In genomic region chr9:34560574-34561229, GRCh38 we compare ENCODE assay signal across 1 cellular context.
TF ChIP-seq lines count a peak whose summit lies in the region.

No MANE protein-coding gene starts in this region.

TF ChIP-seq in HepG2, 621 proteins besides CTCF, POLR2A, EP300 and RAD21:
- TF ChIP-seq ONECUT2 (CRISPR knock-in tag; IDR thresholded peaks at IDR 0.05) (no peak), SRF (IDR thresholded peaks at IDR 0.05; ENCODE audit: low read depth, low read length) (no peak), ZNF614 (CRISPR knock-in tag; IDR thresholded peaks at IDR 0.05; ENCODE audit: borderline replicate concordance) (no peak), MATR3 (CRISPR knock-in tag; IDR thresholded peaks at IDR 0.05) (no peak), ZNF44 (CRISPR knock-in tag; IDR thresholded peaks at IDR 0.05) (no peak), FLYWCH1 (CRISPR knock-in tag; IDR thresholded peaks at IDR 0.05) (no peak), MXD4 (CRISPR knock-in tag; IDR thresholded peaks at IDR 0.05) (no peak)
